ENCODE assay signal across 19 cellular contexts in the genomic region with DNA sequence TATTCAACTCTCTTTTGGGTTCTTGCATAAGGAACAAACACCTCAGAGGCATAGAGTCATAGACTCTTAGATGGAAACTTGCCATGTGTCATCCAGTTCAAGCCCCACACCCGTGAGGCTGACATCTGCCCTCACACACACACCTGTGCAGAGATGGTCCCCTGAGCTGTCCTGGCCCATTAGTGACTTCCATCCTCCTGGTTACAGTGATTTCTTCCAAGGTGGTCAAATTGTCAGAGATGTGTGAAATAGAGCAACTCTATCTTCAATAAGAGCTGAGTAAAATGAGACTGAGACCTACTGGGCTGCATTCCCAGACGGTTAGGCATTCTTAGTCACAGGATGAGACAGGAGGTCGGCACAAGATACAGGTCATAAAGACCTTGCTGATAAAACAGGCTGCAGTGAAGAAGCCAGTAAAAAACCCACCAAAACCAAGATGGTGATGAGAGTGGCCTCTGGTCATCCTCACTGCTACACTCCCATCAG.
A peak's percentile ranks its signal among the peaks of the same experiment; 100 is the strongest.
DNase-seq lines count a peak whose midpoint lies in the region; ATAC-seq, FAIRE-seq and TF ChIP-seq lines count a peak whose summit lies in the region.
"Had no signal": no experiment of that assay in that cellular context is flagged by ENCODE, and none has a peak within 500 bp of the region (broad histone marks: within the 10 kb centered on the region; RNA-seq: fewer than 3 reads in every experiment).

No MANE protein-coding gene starts in this region.

- DNase-seq in AG10803 (ENCODE audit: low read depth) (peak; percentile 25), ELR (ENCODE audit: low read depth) (peak; percentile 67), astrocyte (ENCODE audit: low read depth) (peak; percentile 71), kidney tubule cell (ENCODE audit: low spot score) (peak; percentile 86), Right ventricle myocardium superior (no peak), sciatic nerve (ENCODE audit: low spot score) (no peak), SIG-M5 (lab: John Stamatoyannopoulos, UW) (no peak)
- DNase-seq: activated CD4-positive, alpha-beta T cell treated with anti-CD3 and anti-CD28 coated beads, Interleukin-2, amount 10 ng/mL, durations not matched to agents 7 days and 5 days; activated T-cell treated with anti-CD3 and anti-CD28 coated beads, Interleukin-2, amount 50 U/mL, for 48 hours; amygdala; cortex of kidney; erythroblast; midbrain; NCI-H1930; NCI-H510A treated with DMSO at 0.1 percent for 48 hours; retina had no signal

- no peaks in the 10 kb centered on the region for H3K79me2 ChIP-seq in astrocyte (ENCODE audit: insufficient read depth, low read length)

- TF ChIP-seq CTCF in AG10803 (conservative IDR thresholded peaks at IDR 0.05; ENCODE audit: low read length) (no peak), astrocyte (IDR thresholded peaks at IDR 0.05; ENCODE audit: insufficient read depth, low read depth, low read length) (no peak)

- H3K27me3 Mint-ChIP-seq in astrocyte (ENCODE audit: low read depth, unreplicated experiment), result peaks cover 24% of the 10 kb centered on the region

- H3K27me3 ChIP-seq in astrocyte (ENCODE audit: insufficient read depth, low read length), result peaks cover 14% of the 10 kb centered on the region

- H3K4me1 ChIP-seq in astrocyte (ENCODE audit: insufficient read depth, low read length), result peaks cover 21% of the 10 kb centered on the region
- H3K4me1 ChIP-seq: HAP-1 had no signal

- ATAC-seq in Right ventricle myocardium superior (ENCODE audit: poor library complexity) (no peak), sciatic nerve (no peak)

- H3K4me2 ChIP-seq in astrocyte (ENCODE audit: low read length), result peak overlapping the region; percentile 56

- peak overlapping the region; percentile 34 for H3K9ac ChIP-seq in astrocyte (ENCODE audit: low read length)

- H3K4me1 Mint-ChIP-seq in astrocyte (ENCODE audit: low read depth, unreplicated experiment), result peaks cover 24% of the 10 kb centered on the region

- no peaks in the 10 kb centered on the region for H4K20me1 ChIP-seq in astrocyte (ENCODE audit: insufficient read depth, low read length)

- FAIRE-seq in astrocyte (lab: Jason Lieb, UNC), result no peak
- FAIRE-seq: HTR-8/SVneo had no signal

- H2AFZ ChIP-seq in astrocyte (ENCODE audit: low read depth, low read length), result no peak overlapping the region

- H3K9me3 ChIP-seq in astrocyte (ENCODE audit: insufficient read depth, low read depth, low read length), result no peaks in the 10 kb centered on the region
- H3K9me3 ChIP-seq: HAP-1 had no signal

- H3K4me3 Mint-ChIP-seq in astrocyte (ENCODE audit: unreplicated experiment), result no peak overlapping the region
- H3K4me3 Mint-ChIP-seq: activated CD4-positive, alpha-beta T cell treated with anti-CD3 and anti-CD28 coated beads, Interleukin-2, amount 10 ng/mL, durations not matched to agents 7 days and 5 days had no signal

- H3K36me3 ChIP-seq in astrocyte (ENCODE audit: insufficient read depth, low read length), result no peaks in the 10 kb centered on the region
- H3K36me3 ChIP-seq: HAP-1 had no signal

- intact Hi-C loops in Right ventricle myocardium superior (cut with DNase I), result no loop called here
- intact Hi-C loops in sciatic nerve (cut with DNase I), result no loop called here

- peak overlapping the region; percentile 78 for H3K27ac ChIP-seq in astrocyte (ENCODE audit: low read depth, low read length)
- H3K27ac ChIP-seq: SK-N-MC had no signal

- H3K4me3 ChIP-seq in AG10803 (ENCODE audit: low read length) (no peak overlapping the region), astrocyte (ENCODE audit: insufficient read depth, low read depth, low read length) (no peak overlapping the region)
- H3K4me3 ChIP-seq: HAP-1, SK-N-MC had no signal

- H3K27ac Mint-ChIP-seq in astrocyte (ENCODE audit: unreplicated experiment), result peak overlapping the region; percentile 95
- H3K27ac Mint-ChIP-seq: activated CD4-positive, alpha-beta T cell treated with anti-CD3 and anti-CD28 coated beads, Interleukin-2, amount 10 ng/mL, durations not matched to agents 7 days and 5 days had no signal

- H3K36me3 Mint-ChIP-seq in astrocyte (ENCODE audit: low read depth, unreplicated experiment), result peaks cover 4% of the 10 kb centered on the region

- H3K9me3 Mint-ChIP-seq in astrocyte (ENCODE audit: unreplicated experiment), result peaks cover 9% of the 10 kb centered on the region

Comparison
In these comparisons a context has a peak if more than half of its experiments do, and no peak if none do; other contexts are left out.
1. DNase-seq: peak in AG10803 (single experiment), ELR (single experiment), astrocyte (single experiment) and kidney tubule cell (single experiment); none in Right ventricle myocardium superior (single experiment), sciatic nerve (single experiment) and SIG-M5 (single experiment).